13 cellular contexts compared by ENCODE assay signal in the genomic region with DNA sequence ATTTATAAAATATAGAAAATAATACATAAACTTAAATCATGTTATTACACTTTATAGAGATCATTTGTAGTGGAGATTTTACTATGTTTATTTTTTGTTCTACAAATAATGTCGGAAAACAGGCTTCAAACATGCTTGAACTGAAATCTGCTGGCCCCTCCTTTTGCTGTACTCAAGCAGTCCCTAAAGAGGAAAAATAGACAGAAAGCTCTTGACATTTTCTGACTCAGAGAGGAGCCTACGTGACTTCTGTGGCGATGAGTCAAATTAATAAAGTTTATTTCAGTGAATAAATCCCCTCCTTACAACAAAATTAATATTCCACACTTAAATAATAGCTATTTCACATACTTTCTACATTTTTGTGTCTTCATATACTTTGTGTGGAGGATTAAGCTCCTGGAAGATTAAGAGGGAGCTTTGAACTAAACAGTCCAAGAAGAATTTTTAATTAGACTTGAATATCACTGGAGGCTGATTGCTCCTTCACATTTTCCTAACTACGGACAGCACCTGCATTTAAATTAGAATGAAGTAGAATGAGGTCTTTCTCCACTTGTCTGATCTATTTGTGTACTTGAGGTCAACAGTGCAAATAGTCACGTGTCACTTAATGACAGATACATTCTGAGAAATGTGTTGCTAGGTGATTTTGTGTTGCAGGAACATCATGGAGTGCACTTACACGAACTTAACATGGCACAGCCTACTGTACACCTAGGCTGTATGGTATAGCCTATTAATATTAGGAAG. TPM values are rescaled to one million over a fixed set of nuclear protein-coding genes. Genes with fewer than 3 reads are reported as not detected.
DNase-seq lines count a peak whose midpoint lies in the region; ATAC-seq and TF ChIP-seq lines count a peak whose summit lies in the region.
"Had no signal": no experiment of that assay in that cellular context is flagged by ENCODE, and none has a peak within 500 bp of the region (broad histone marks: within the 10 kb centered on the region; RNA-seq: fewer than 3 reads in every experiment).

No MANE protein-coding gene starts in this region.

- no peak overlapping the region for H3K4me2 ChIP-seq in OCI-LY7 (ENCODE audit: low read length)

- no peaks in the 10 kb centered on the region for H4K20me1 ChIP-seq in OCI-LY7 (ENCODE audit: insufficient read depth, low read length)

- BruUV-seq in OCI-LY7 (replicated peaks; lab: Mats Ljungman, UMichigan): no TSS peak

- peak overlapping the region in 1 of 10 donors; percentile 92 for H3K27ac ChIP-seq in heart right ventricle
- no peak overlapping the region for H3K27ac ChIP-seq in OCI-LY7 (ENCODE audit: low read depth, low read length, poor library complexity, severe bottlenecking)
- H3K27ac ChIP-seq: parathyroid adenoma had no signal

- H3K4me3 ChIP-seq in heart right ventricle: no peak overlapping the region
- H3K4me3 ChIP-seq in OCI-LY7 (ENCODE audit: low read depth, low read length, poor library complexity, severe bottlenecking): no peak overlapping the region
- H3K4me3 ChIP-seq: HAP-1 had no signal

- ATAC-seq in HG02885 (IDR thresholded peaks at IDR 0.05; ENCODE audit: poor library complexity, unreplicated experiment) (peak; percentile 68), heart right ventricle (peak in 7 of 8 donors; percentile 37 to 81 (median 63)), left colon (no peak)

- CTCF ChIA-PET in HEK293T (lab: Yijun Ruan, JAX) (interaction anchor here (0.6 kb wide), 1 partner anchor 478 kb away, joined by 3 read pairs; no protein-coding TSS in a partner anchor), OCI-LY7 (lab: Charles Lee; ENCODE audit: unreplicated experiment) (interaction anchor here (0.8 kb wide), 1 partner anchor 106 kb away, joined by 3 read pairs; no protein-coding TSS in a partner anchor)

- no peaks in the 10 kb centered on the region for H3K36me3 ChIP-seq in heart right ventricle
- H3K36me3 ChIP-seq in OCI-LY7 (ENCODE audit: insufficient read depth, low read length): no peaks in the 10 kb centered on the region
- H3K36me3 ChIP-seq: HAP-1 had no signal

- WGBS in heart right ventricle, 2 donors: 38% methylated on average over 6 of the region's 6 CpGs

- no peaks in the 10 kb centered on the region for H3K9me2 ChIP-seq in OCI-LY7 (ENCODE audit: insufficient read depth, low read length)

- H3K79me2 ChIP-seq in OCI-LY7 (ENCODE audit: insufficient read depth, low read depth, low read length): no peaks in the 10 kb centered on the region
- H3K79me2 ChIP-seq: parathyroid adenoma had no signal

- DNase-seq in DMS153 treated with DMSO at 0.1 percent for 48 hours (lab: John Stamatoyannopoulos, UW; ENCODE audit: unreplicated experiment) (peak; percentile 95), NCI-H2227 treated with DMSO at 0.1 percent for 48 hours (lab: John Stamatoyannopoulos, UW) (peak; percentile 37), heart right ventricle (no peak), HEK293T (ENCODE audit: extremely low spot score) (no peak), left colon (no peak), DMS 273 treated with DMSO at 0.1 percent for 48 hours (lab: John Stamatoyannopoulos, UW) (no peak), OCI-LY7 (ENCODE audit: low spot score) (no peak)
- DNase-seq: activated T-cell treated with anti-CD3 and anti-CD28 coated beads, Interleukin-2, amount 50 U/mL, for 24 hours had no signal

- intact Hi-C loops in heart right ventricle (cut with DNase I): loop anchor here in 1 of 10 donors (5.0 kb wide), 1 partner anchor 216 kb away; a partner anchor contains a TSS
- intact Hi-C loops in left colon (cut with DNase I, micrococcal nuclease): no loop called here
- intact Hi-C loops in OCI-LY7 (cut with micrococcal nuclease; ENCODE audit: unreplicated experiment): no loop called here

- peaks cover 0 to 7% (median 0%) of the 10 kb centered on the region in 7 donors for H3K27me3 ChIP-seq in heart right ventricle

- H3K4me1 ChIP-seq in heart right ventricle (peaks cover 0 to 37% (median 4%) of the 10 kb centered on the region in 9 donors), OCI-LY7 (ENCODE audit: insufficient read depth, low read length, poor library complexity, severe bottlenecking) (no peaks in the 10 kb centered on the region)
- H3K4me1 ChIP-seq: parathyroid adenoma had no signal

- POLR2A ChIA-PET in HEK293T (lab: Yijun Ruan, JAX) (no interaction called here), OCI-LY7 (lab: Charles Lee) (interaction anchor here (1.2 kb wide), 1 partner anchor 15 kb away, joined by 4 read pairs; no protein-coding TSS in a partner anchor)

- H2AFZ ChIP-seq in OCI-LY7 (ENCODE audit: low read length): no peak overlapping the region
- H2AFZ ChIP-seq: parathyroid adenoma had no signal

- H3K9me3 ChIP-seq in heart right ventricle (no peaks in the 10 kb centered on the region), OCI-LY7 (ENCODE audit: low read length) (no peaks in the 10 kb centered on the region)
- H3K9me3 ChIP-seq: HAP-1 had no signal

- TF ChIP-seq CTCF in heart right ventricle (IDR thresholded peaks at IDR 0.05) (no peak), OCI-LY7 (conservative IDR thresholded peaks at IDR 0.05; ENCODE audit: low read length) (no peak)

TF ChIP-seq in HEK293T, 16 proteins besides CTCF, POLR2A, EP300 and RAD21:
- TF ChIP-seq SUZ12 (IDR thresholded peaks at IDR 0.05): no peak

RNA-seq across cellular contexts. Expression of a gene that starts 1.7 kb away (rescaled TPM):
- total RNA-seq in heart right ventricle (1 to 10 TPM in 4 of 10 donors, under 1 TPM in 6; 0.35 to 6.0 (median 0.99) TPM), left colon (under 1 TPM in 1 of 2 donors, not detected in 1; 0.24 TPM), OCI-LY7 (2022) (0.51 and 0.55 TPM in 2 replicates)
- polyA plus RNA-seq in heart right ventricle: 10 to 100 TPM in 1 of 2 donors, not detected in 1; 12.4 TPM
- 0.19 TPM in 1 of 2 replicates, not detected in the other for total RNA-seq in OCI-LY7 (2014; rRNA removed; shearing (Covaris generic))
- total RNA-seq: CD4-positive, CD25-positive, alpha-beta regulatory T cell had no signal

RNA-seq across cellular contexts. Expression of a gene that starts 47.2 kb away (rescaled TPM):
- total RNA-seq in heart right ventricle (not detected), left colon (under 1 TPM in 1 of 2 donors, not detected in 1; 0.28 TPM), OCI-LY7 (2022) (not detected in 2 replicates)
- polyA plus RNA-seq in heart right ventricle: not detected
- total RNA-seq in OCI-LY7 (2014; rRNA removed; shearing (Covaris generic)): not detected in 2 replicates
- total RNA-seq: CD4-positive, CD25-positive, alpha-beta regulatory T cell; subcutaneous adipose tissue had no signal
- polyA plus RNA-seq: CD4-positive, CD25-positive, alpha-beta regulatory T cell had no signal

Comparison
In these comparisons a context has a peak if more than half of its experiments do, and no peak if none do; other contexts are left out.
1. DNase-seq: peak in DMS153 treated with DMSO at 0.1 percent for 48 hours (single experiment) and NCI-H2227 treated with DMSO at 0.1 percent for 48 hours (single experiment); none in heart right ventricle (0 of 2), HEK293T (single experiment), left colon (0 of 2), DMS 273 treated with DMSO at 0.1 percent for 48 hours (single experiment) and OCI-LY7 (single experiment).